In genomic region chr17:72501404-72502110, GRCh38 we compare ENCODE assay signal across 1 cellular context.
TF ChIP-seq lines count a peak whose summit lies in the region.

No MANE protein-coding gene starts in this region.

TF ChIP-seq in HepG2, 621 proteins besides CTCF, POLR2A, EP300 and RAD21 (continued from another document):
- no peak for TF ChIP-seq ZNF562 (CRISPR knock-in tag; IDR thresholded peaks at IDR 0.05; ENCODE audit: borderline replicate concordance)
- TF ChIP-seq SMARCC2 (IDR thresholded peaks at IDR 0.05): no peak
- TF ChIP-seq POLR2G (IDR thresholded peaks at IDR 0.05; ENCODE audit: low read depth, low read length): peak; percentile 88
- no peak for TF ChIP-seq ZNF790 (CRISPR knock-in tag; IDR thresholded peaks at IDR 0.05; ENCODE audit: borderline replicate concordance)
- no peak for TF ChIP-seq IRX3 (CRISPR knock-in tag; IDR thresholded peaks at IDR 0.05; ENCODE audit: borderline replicate concordance, low read depth)
- TF ChIP-seq POGK (CRISPR knock-in tag; conservative IDR thresholded peaks at IDR 0.05): 0 out of 2 replicates have a peak, but pooled peaks have one; percentile 37
- no peak for TF ChIP-seq FOXP1 (IDR thresholded peaks at IDR 0.05)
- peak; percentile 55 for TF ChIP-seq FOXP1 (CRISPR knock-in tag; IDR thresholded peaks at IDR 0.05)
- no peak for TF ChIP-seq ZNF225 (CRISPR knock-in tag; IDR thresholded peaks at IDR 0.05)
- TF ChIP-seq ZNF770 (CRISPR knock-in tag; IDR thresholded peaks at IDR 0.05): 0 out of 2 replicates have a peak, but pooled peaks have one; percentile 10
- peak; percentile 75 for TF ChIP-seq GFI1 (CRISPR knock-in tag; IDR thresholded peaks at IDR 0.05; ENCODE audit: borderline replicate concordance)
- TF ChIP-seq ZNF615 (CRISPR knock-in tag; IDR thresholded peaks at IDR 0.05; ENCODE audit: borderline replicate concordance): 0 out of 2 replicates have a peak, but pooled peaks have one; percentile 58
- no peak for TF ChIP-seq DPF2 (CRISPR knock-in tag; IDR thresholded peaks at IDR 0.05; ENCODE audit: borderline replicate concordance, low read depth)
- 0 out of 2 replicates have a peak, but pooled peaks have one; percentile 25 for TF ChIP-seq ZSCAN25 (CRISPR knock-in tag; IDR thresholded peaks at IDR 0.05)
- no peak for TF ChIP-seq DNMT3B (CRISPR knock-in tag; conservative IDR thresholded peaks at IDR 0.05)
- 0 out of 2 replicates have a peak, but pooled peaks have one; percentile 27 for TF ChIP-seq ATF5 (CRISPR knock-in tag; IDR thresholded peaks at IDR 0.05; ENCODE audit: low read depth)
- TF ChIP-seq NR2F2 (IDR thresholded peaks at IDR 0.05; ENCODE audit: borderline replicate concordance, low read depth): no peak
- TF ChIP-seq ZNF296 (CRISPR knock-in tag; conservative IDR thresholded peaks at IDR 0.05): no peak
- peak; percentile 79 for TF ChIP-seq ARID5B (CRISPR knock-in tag; IDR thresholded peaks at IDR 0.05)
- no peak for TF ChIP-seq SUZ12 (IDR thresholded peaks at IDR 0.05; ENCODE audit: low read depth, low read length)
- TF ChIP-seq RXRA (CRISPR knock-in tag; IDR thresholded peaks at IDR 0.05): peak; percentile 71
- no peak for TF ChIP-seq MBNL3 (CRISPR knock-in tag; conservative IDR thresholded peaks at IDR 0.05)
- TF ChIP-seq ZBTB8A (CRISPR knock-in tag; IDR thresholded peaks at IDR 0.05; ENCODE audit: borderline replicate concordance, low read depth): no peak
- no peak for TF ChIP-seq ZNF850 (CRISPR knock-in tag; conservative IDR thresholded peaks at IDR 0.05)
- no peak for TF ChIP-seq ARID4A (CRISPR knock-in tag; IDR thresholded peaks at IDR 0.05; ENCODE audit: borderline replicate concordance)
- TF ChIP-seq RAD51 (IDR thresholded peaks at IDR 0.05; ENCODE audit: borderline replicate concordance): no peak
- no peak for TF ChIP-seq KDM6A (CRISPR knock-in tag; IDR thresholded peaks at IDR 0.05; ENCODE audit: low read depth)
- no peak for TF ChIP-seq AHR (CRISPR knock-in tag; IDR thresholded peaks at IDR 0.05)
